Comparison of ENCODE assay signal across 26 cellular contexts in the genomic region with DNA sequence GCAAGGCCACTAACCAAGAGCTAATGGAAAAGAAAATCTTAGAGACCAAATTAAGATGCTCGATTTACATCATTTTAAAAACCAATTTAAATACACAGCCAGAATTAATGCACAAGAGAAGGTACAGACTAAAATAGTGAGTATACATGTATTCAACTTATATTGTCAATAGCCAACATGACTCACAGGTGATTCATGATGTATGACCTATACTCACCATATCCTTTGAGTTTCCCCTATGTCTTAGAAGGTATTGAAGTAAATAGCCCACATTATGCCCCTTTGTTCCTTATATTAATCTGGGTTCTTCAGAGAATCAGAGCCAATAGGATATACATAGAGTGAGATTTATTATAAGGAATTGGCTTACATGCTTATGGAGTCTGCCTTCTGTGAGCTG.
DNase-seq lines count a peak whose midpoint lies in the region; ATAC-seq, FAIRE-seq and TF ChIP-seq lines count a peak whose summit lies in the region.
"Had no signal": no experiment of that assay in that cellular context is flagged by ENCODE, and none has a peak within 500 bp of the region (broad histone marks: within the 10 kb centered on the region; RNA-seq: fewer than 3 reads in every experiment).

No MANE protein-coding gene starts in this region.

- H3K36me3 ChIP-seq in PC-3 (ENCODE audit: low read depth, low read length), result no peaks in the 10 kb centered on the region
- H3K36me3 ChIP-seq in PC-9 (ENCODE audit: low read depth), result no peaks in the 10 kb centered on the region
- H3K36me3 ChIP-seq in transverse colon, result no peaks in the 10 kb centered on the region
- H3K36me3 ChIP-seq in pancreas, result no peaks in the 10 kb centered on the region
- H3K36me3 ChIP-seq: ascending aorta, gastrocnemius medialis, ovary, right atrium auricular region, spleen had no signal

- WGBS in transverse colon (ENCODE audit: low coverage in 1 of 2), 2 donors, result 74 to 92% methylated on average over 1 of the region's 1 CpG
- WGBS in pancreas, 2 donors, result 55 to 80% methylated on average over 1 of the region's 1 CpG

- TF ChIP-seq POLR2A in H54 (IDR thresholded peaks at IDR 0.05; ENCODE audit: low read depth, low read length), result no peak
- no peak for TF ChIP-seq POLR2A in transverse colon (IDR thresholded peaks at IDR 0.05)

- H3K9ac ChIP-seq in PC-3 (ENCODE audit: low read length), result peak overlapping the region; percentile 52; the same call in 1 of the 2 replicates

- no peaks in the 10 kb centered on the region for H3K27me3 ChIP-seq in PC-3 (ENCODE audit: low read length)
- no peaks in the 10 kb centered on the region for H3K27me3 ChIP-seq in PC-9 (ENCODE audit: insufficient read depth, low read depth)
- no peaks in the 10 kb centered on the region for H3K27me3 ChIP-seq in transverse colon
- no peaks in the 10 kb centered on the region for H3K27me3 ChIP-seq in pancreas
- H3K27me3 ChIP-seq: ascending aorta, gastrocnemius medialis, ovary, right atrium auricular region, spleen had no signal

- no peak for DNase-seq in H54 (ENCODE audit: insufficient read length, low spot score)
- peak; percentile 89 for DNase-seq in PC-3
- peak; percentile 91 for DNase-seq in epithelial cell of esophagus (ENCODE audit: low read depth)
- peak; percentile 9 for DNase-seq in renal cortical epithelial cell (ENCODE audit: low read depth)
- no peak for DNase-seq in PC-9
- no peak for DNase-seq in transverse colon
- no peak for DNase-seq in pancreas
- DNase-seq: activated CD4-positive, alpha-beta T cell treated with anti-CD3 and anti-CD28 coated beads for 36 hours; activated CD8-positive, alpha-beta T cell treated with anti-CD3 and anti-CD28 coated beads, Interleukin-2, amount 10 ng/mL, durations not matched to agents 7 days and 5 days; activated effector memory CD4-positive, alpha-beta T cell treated with Interleukin-2 at 50 U/mL for 16 hours; activated naive CD8-positive, alpha-beta T cell treated with anti-CD3 and anti-CD28 coated beads, Interleukin-2, amount 10 ng/mL, durations not matched to agents 7 days and 5 days; C1 segment of cervical spinal cord; COR-L47; gastrocnemius medialis; left colon; NCI-H1105; NCI-H2029; NCI-H345; NCI-H748 treated with DMSO at 0.1 percent for 48 hours; ovary; spleen; T-helper 2 cell had no signal

- BruUV-seq in PC-3 (replicated peaks; lab: Mats Ljungman, UMichigan), result no TSS peak
- no TSS peak for BruUV-seq in PC-9 (replicated peaks; lab: Mats Ljungman, UMichigan)

- TF ChIP-seq EP300 in transverse colon (IDR thresholded peaks at IDR 0.05; ENCODE audit: low read depth), result no peak

- POLR2A ChIA-PET in PC-3 (lab: Charles Lee; ENCODE audit: unreplicated experiment) (no interaction called here), PC-9 (lab: Charles Lee; ENCODE audit: unreplicated experiment) (no interaction called here)

- H3K27ac ChIP-seq in PC-3 (ENCODE audit: low read length), result peak overlapping the region; percentile 87
- H3K27ac ChIP-seq in PC-9, result no peak overlapping the region
- no peak overlapping the region for H3K27ac ChIP-seq in transverse colon
- no peak overlapping the region for H3K27ac ChIP-seq in pancreas
- H3K27ac ChIP-seq: ascending aorta, gastrocnemius medialis, ovary, right atrium auricular region, spleen had no signal

- peak; percentile 15 for FAIRE-seq in H54 (lab: Jason Lieb, UNC)
- no peak for FAIRE-seq in pancreas (lab: Jason Lieb, UNC)
- FAIRE-seq: GM12878 had no signal

- H2AFZ ChIP-seq in PC-3 (ENCODE audit: low read length), result no peak overlapping the region
- no peak overlapping the region for H2AFZ ChIP-seq in PC-9
- H2AFZ ChIP-seq: GM23338 had no signal

- H3K4me2 ChIP-seq in PC-3 (ENCODE audit: low read length) (peak overlapping the region; percentile 30; the same call in 1 of the 2 replicates), PC-9 (no peak overlapping the region)
- H3K4me2 ChIP-seq: GM23338 had no signal

- H3K9me2 ChIP-seq in PC-3 (replicated peaks; ENCODE audit: low read length) (no peaks in the 10 kb centered on the region), PC-9 (ENCODE audit: insufficient read depth) (no peaks in the 10 kb centered on the region)

- intact Hi-C loops in PC-3 (cut with micrococcal nuclease), result no loop called here
- intact Hi-C loops in PC-9 (cut with micrococcal nuclease; ENCODE audit: unreplicated experiment), result no loop called here
- intact Hi-C loops in transverse colon (cut with DNase I; ENCODE audit: low total_unique reads), result no loop called here
- intact Hi-C loops in pancreas (cut with DNase I), result no loop called here

- TF ChIP-seq CTCF in PC-3 (conservative IDR thresholded peaks at IDR 0.05; ENCODE audit: low read depth, low read length) (no peak), epithelial cell of esophagus (IDR thresholded peaks at IDR 0.05; ENCODE audit: insufficient read depth, low read depth, low read length, missing control alignments) (no peak), PC-9 (conservative IDR thresholded peaks at IDR 0.05) (no peak), transverse colon (IDR thresholded peaks at IDR 0.05) (no peak), pancreas (IDR thresholded peaks at IDR 0.05) (no peak)

- in situ Hi-C loops in transverse colon (cut with MboI; ENCODE audit: low pct_ligation_motif_present in 1 of 4, low pct_unique_long_range_greater_than_20kb in 1 of 4, low sequenced_read_pairs in 3 of 4), result loop anchor here in 1 of 4 donors (25.0 kb wide), 1 partner anchor 97 kb away; no protein-coding TSS in a partner anchor

- H3F3A ChIP-seq in PC-3 (ENCODE audit: low read length, unreplicated experiment) (no peaks in the 10 kb centered on the region), PC-9 (ENCODE audit: insufficient read depth, low read depth) (no peaks in the 10 kb centered on the region)

- no peak overlapping the region for H3K4me3 ChIP-seq in PC-3 (ENCODE audit: low read length)
- no peak overlapping the region for H3K4me3 ChIP-seq in epithelial cell of esophagus (ENCODE audit: low read length)
- H3K4me3 ChIP-seq in PC-9, result no peak overlapping the region
- H3K4me3 ChIP-seq in transverse colon, result no peak overlapping the region
- no peak overlapping the region for H3K4me3 ChIP-seq in pancreas
- H3K4me3 ChIP-seq: ascending aorta, gastrocnemius medialis, GM12878, GM23338, ovary, right atrium auricular region, spleen had no signal

- peak; percentile 95 for ATAC-seq in PC-3
- no peak for ATAC-seq in pancreas
- ATAC-seq: activated CD4-positive, alpha-beta T cell treated with anti-CD3 and anti-CD28 coated beads for 36 hours; activated CD8-positive, alpha-beta T cell treated with anti-CD3 and anti-CD28 coated beads, Interleukin-2, amount 10 ng/mL, durations not matched to agents 7 days and 5 days; gastrocnemius medialis; GM12878; GM23338; left colon had no signal

- H3K9me3 ChIP-seq in PC-3 (ENCODE audit: low read length), result no peaks in the 10 kb centered on the region
- H3K9me3 ChIP-seq in PC-9 (ENCODE audit: insufficient read depth, low read depth), result no peaks in the 10 kb centered on the region
- H3K9me3 ChIP-seq in transverse colon, result no peaks in the 10 kb centered on the region
- H3K9me3 ChIP-seq in pancreas, result no peaks in the 10 kb centered on the region
- H3K9me3 ChIP-seq: ascending aorta, gastrocnemius medialis, ovary, right atrium auricular region, spleen had no signal

- no peaks in the 10 kb centered on the region for H3K79me2 ChIP-seq in PC-3 (ENCODE audit: low read length)
- H3K79me2 ChIP-seq in PC-9 (ENCODE audit: low read depth), result no peaks in the 10 kb centered on the region

- CTCF ChIA-PET in PC-3 (lab: Charles Lee), result no interaction called here
- CTCF ChIA-PET in PC-9 (lab: Charles Lee), result no interaction called here

- H4K20me1 ChIP-seq in PC-3 (ENCODE audit: low read length), result no peaks in the 10 kb centered on the region
- H4K20me1 ChIP-seq in PC-9 (ENCODE audit: insufficient read depth), result no peaks in the 10 kb centered on the region

- H3K4me1 ChIP-seq in PC-3 (ENCODE audit: insufficient read depth, low read length) (peaks cover 34% of the 10 kb centered on the region), PC-9 (replicated peaks; ENCODE audit: insufficient read depth) (0 out of 2 replicates have a peak, but pooled peaks cover 5% of the 10 kb centered on the region), transverse colon (no peaks in the 10 kb centered on the region), pancreas (no peaks in the 10 kb centered on the region)
- H3K4me1 ChIP-seq: ascending aorta, gastrocnemius medialis, right atrium auricular region, spleen had no signal

Comparison
In these comparisons a context has a peak if more than half of its experiments do, and no peak if none do; other contexts are left out.
1. DNase-seq: peak in PC-3 (single experiment), epithelial cell of esophagus (single experiment) and renal cortical epithelial cell (single experiment); none in H54 (single experiment), PC-9 (0 of 2), transverse colon (single experiment) and pancreas (0 of 6).